Comparison of ENCODE assay signal across 16 cellular contexts in genomic region chr6:40817369-40817768, GRCh38.
DNase-seq lines count a peak whose midpoint lies in the region; ATAC-seq and TF ChIP-seq lines count a peak whose summit lies in the region.
"Had no signal": no experiment of that assay in that cellular context is flagged by ENCODE, and none has a peak within 500 bp of the region (broad histone marks: within the 10 kb centered on the region; RNA-seq: fewer than 3 reads in every experiment).

No MANE protein-coding gene starts in this region.

- no peaks in the 10 kb centered on the region for H3K9me3 Mint-ChIP-seq in activated CD8-positive, alpha-beta T cell treated with anti-CD3 and anti-CD28 coated beads for 36 hours
- H3K9me3 Mint-ChIP-seq in activated CD8-positive, alpha-beta T cell treated with anti-CD3 and anti-CD28 coated beads, Interleukin-2, amount 10 ng/mL, durations not matched to agents 7 days and 5 days (ENCODE audit: insufficient read depth): no peaks in the 10 kb centered on the region
- no peaks in the 10 kb centered on the region for H3K9me3 Mint-ChIP-seq in stimulated activated naive B cell treated with anti-CD40 and anti-IgM and Interleukin-4, amounts not matched to agents 10 μg/mL and 1 μg/mL and 100 μg/mL, for 72 hours
- H3K9me3 Mint-ChIP-seq: CD8-positive, alpha-beta T cell; HFFc6 had no signal

- CTCF ChIA-PET in activated CD8-positive, alpha-beta T cell treated with anti-CD3 and anti-CD28 coated beads for 36 hours (lab: Charles Lee): no interaction called here
- CTCF ChIA-PET in activated CD8-positive, alpha-beta T cell treated with anti-CD3 and anti-CD28 coated beads, Interleukin-2, amount 10 ng/mL, durations not matched to agents 7 days and 5 days (lab: Charles Lee): no interaction called here

- H3K4me3 Mint-ChIP-seq in activated CD8-positive, alpha-beta T cell treated with anti-CD3 and anti-CD28 coated beads for 36 hours: no peak overlapping the region
- no peak overlapping the region for H3K4me3 Mint-ChIP-seq in activated CD8-positive, alpha-beta T cell treated with anti-CD3 and anti-CD28 coated beads, Interleukin-2, amount 10 ng/mL, durations not matched to agents 7 days and 5 days
- no peak overlapping the region for H3K4me3 Mint-ChIP-seq in stimulated activated naive B cell treated with anti-CD40 and anti-IgM and Interleukin-4, amounts not matched to agents 10 μg/mL and 1 μg/mL and 100 μg/mL, for 72 hours
- H3K4me3 Mint-ChIP-seq: B cell; CD4-positive, CD25-positive, alpha-beta regulatory T cell; CD8-positive, alpha-beta T cell; HFFc6 had no signal

- peaks cover 3% of the 10 kb centered on the region for H3K4me1 Mint-ChIP-seq in activated CD8-positive, alpha-beta T cell treated with anti-CD3 and anti-CD28 coated beads for 36 hours (ENCODE audit: low read depth)
- no peaks in the 10 kb centered on the region for H3K4me1 Mint-ChIP-seq in activated CD8-positive, alpha-beta T cell treated with anti-CD3 and anti-CD28 coated beads, Interleukin-2, amount 10 ng/mL, durations not matched to agents 7 days and 5 days (ENCODE audit: low read depth)
- H3K4me1 Mint-ChIP-seq in stimulated activated naive B cell treated with anti-CD40 and anti-IgM and Interleukin-4, amounts not matched to agents 10 μg/mL and 1 μg/mL and 100 μg/mL, for 72 hours: no peaks in the 10 kb centered on the region
- H3K4me1 Mint-ChIP-seq: B cell; CD4-positive, CD25-positive, alpha-beta regulatory T cell had no signal

- ATAC-seq in activated CD8-positive, alpha-beta T cell treated with anti-CD3 and anti-CD28 coated beads for 36 hours: no peak
- no peak for ATAC-seq in activated CD8-positive, alpha-beta T cell treated with anti-CD3 and anti-CD28 coated beads, Interleukin-2, amount 10 ng/mL, durations not matched to agents 7 days and 5 days
- peak; percentile 55 to 83 for ATAC-seq in stimulated activated naive B cell treated with anti-CD40 and anti-IgM and Interleukin-4, amounts not matched to agents 10 μg/mL and 1 μg/mL and 100 μg/mL, for 72 hours (replicated peaks)
- ATAC-seq: CD8-positive, alpha-beta T cell had no signal

- H3K27ac Mint-ChIP-seq in activated CD8-positive, alpha-beta T cell treated with anti-CD3 and anti-CD28 coated beads for 36 hours: no peak overlapping the region
- H3K27ac Mint-ChIP-seq in activated CD8-positive, alpha-beta T cell treated with anti-CD3 and anti-CD28 coated beads, Interleukin-2, amount 10 ng/mL, durations not matched to agents 7 days and 5 days: no peak overlapping the region
- H3K27ac Mint-ChIP-seq in stimulated activated naive B cell treated with anti-CD40 and anti-IgM and Interleukin-4, amounts not matched to agents 10 μg/mL and 1 μg/mL and 100 μg/mL, for 72 hours: no peak overlapping the region
- H3K27ac Mint-ChIP-seq: B cell; CD4-positive, CD25-positive, alpha-beta regulatory T cell; CD8-positive, alpha-beta T cell; HFFc6 had no signal

- H3K27me3 Mint-ChIP-seq in activated CD8-positive, alpha-beta T cell treated with anti-CD3 and anti-CD28 coated beads for 36 hours: peaks cover 3% of the 10 kb centered on the region
- peaks cover 6% of the 10 kb centered on the region for H3K27me3 Mint-ChIP-seq in activated CD8-positive, alpha-beta T cell treated with anti-CD3 and anti-CD28 coated beads, Interleukin-2, amount 10 ng/mL, durations not matched to agents 7 days and 5 days (ENCODE audit: low read depth)
- peaks cover 0 to 10% of the 10 kb centered on the region in 2 donors for H3K27me3 Mint-ChIP-seq in stimulated activated naive B cell treated with anti-CD40 and anti-IgM and Interleukin-4, amounts not matched to agents 10 μg/mL and 1 μg/mL and 100 μg/mL, for 72 hours
- H3K27me3 Mint-ChIP-seq: CD4-positive, CD25-positive, alpha-beta regulatory T cell had no signal

- H3K36me3 Mint-ChIP-seq in activated CD8-positive, alpha-beta T cell treated with anti-CD3 and anti-CD28 coated beads for 36 hours (ENCODE audit: low read depth): no peaks in the 10 kb centered on the region
- H3K36me3 Mint-ChIP-seq in activated CD8-positive, alpha-beta T cell treated with anti-CD3 and anti-CD28 coated beads, Interleukin-2, amount 10 ng/mL, durations not matched to agents 7 days and 5 days (ENCODE audit: low read depth): no peaks in the 10 kb centered on the region
- H3K36me3 Mint-ChIP-seq in stimulated activated naive B cell treated with anti-CD40 and anti-IgM and Interleukin-4, amounts not matched to agents 10 μg/mL and 1 μg/mL and 100 μg/mL, for 72 hours: no peaks in the 10 kb centered on the region
- H3K36me3 Mint-ChIP-seq: CD4-positive, CD25-positive, alpha-beta regulatory T cell; CD8-positive, alpha-beta T cell had no signal

- TF ChIP-seq CTCF in activated CD8-positive, alpha-beta T cell treated with anti-CD3 and anti-CD28 coated beads for 36 hours (IDR thresholded peaks at IDR 0.05): no peak

- intact Hi-C loops in activated CD8-positive, alpha-beta T cell treated with anti-CD3 and anti-CD28 coated beads for 36 hours (cut with micrococcal nuclease): no loop called here

- POLR2A ChIA-PET in activated CD8-positive, alpha-beta T cell treated with anti-CD3 and anti-CD28 coated beads for 36 hours (lab: Charles Lee): interaction anchor here (0.6 kb wide), 1 partner anchor 1103 kb away, joined by 4 read pairs; no protein-coding TSS in a partner anchor
- POLR2A ChIA-PET in activated CD8-positive, alpha-beta T cell treated with anti-CD3 and anti-CD28 coated beads, Interleukin-2, amount 10 ng/mL, durations not matched to agents 7 days and 5 days (lab: Charles Lee): no interaction called here

- DNase-seq in activated CD8-positive, alpha-beta T cell treated with anti-CD3 and anti-CD28 coated beads for 36 hours: peak; percentile 10
- DNase-seq in activated CD8-positive, alpha-beta T cell treated with anti-CD3 and anti-CD28 coated beads, Interleukin-2, amount 10 ng/mL, durations not matched to agents 7 days and 5 days: no peak
- DNase-seq in ecto neural progenitor cell (ENCODE audit: low spot score) (peak; percentile 22), islet precursor cell (peak; percentile 18), T-helper 9 cell (no peak), NCI-H748 treated with DMSO at 0.1 percent for 48 hours (lab: John Stamatoyannopoulos, UW) (no peak), GM03348 (ENCODE audit: low spot score) (no peak)
- DNase-seq in stimulated activated naive B cell treated with anti-CD40 and anti-IgM and Interleukin-4, amounts not matched to agents 10 μg/mL and 1 μg/mL and 100 μg/mL, for 72 hours: no peak
- DNase-seq: Caco-2; CD4-positive, CD25-positive, alpha-beta regulatory T cell; CD8-positive, alpha-beta T cell; DMS153; DND-41; GOT3; HFFc6 had no signal

Comparison
In these comparisons a context has a peak if more than half of its experiments do, and no peak if none do; other contexts are left out.
1. DNase-seq: peak in activated CD8-positive, alpha-beta T cell treated with anti-CD3 and anti-CD28 coated beads for 36 hours (single experiment), ecto neural progenitor cell (single experiment) and islet precursor cell (single experiment); none in activated CD8-positive, alpha-beta T cell treated with anti-CD3 and anti-CD28 coated beads, Interleukin-2, amount 10 ng/mL, durations not matched to agents 7 days and 5 days (single experiment), stimulated activated naive B cell treated with anti-CD40 and anti-IgM and Interleukin-4, amounts not matched to agents 10 μg/mL and 1 μg/mL and 100 μg/mL, for 72 hours (single experiment), T-helper 9 cell (single experiment), NCI-H748 treated with DMSO at 0.1 percent for 48 hours (single experiment) and GM03348 (single experiment).
2. ATAC-seq: peak in stimulated activated naive B cell treated with anti-CD40 and anti-IgM and Interleukin-4, amounts not matched to agents 10 μg/mL and 1 μg/mL and 100 μg/mL, for 72 hours (2 of 2); none in activated CD8-positive, alpha-beta T cell treated with anti-CD3 and anti-CD28 coated beads for 36 hours (single experiment) and activated CD8-positive, alpha-beta T cell treated with anti-CD3 and anti-CD28 coated beads, Interleukin-2, amount 10 ng/mL, durations not matched to agents 7 days and 5 days (single experiment).